8 cellular contexts compared by ENCODE assay signal in genomic region chr4:185165605-185166063, GRCh38. TPM values are rescaled to one million over a fixed set of nuclear protein-coding genes. Genes with fewer than 3 reads are reported as not detected.
DNase-seq lines count a peak whose midpoint lies in the region; ATAC-seq and TF ChIP-seq lines count a peak whose summit lies in the region.

No MANE protein-coding gene starts in this region.

- H3K36me3 Mint-ChIP-seq in activated T-cell treated with anti-CD3 and anti-CD28 coated beads, Interleukin-2, amount 50 U/mL, for 24 hours (ENCODE audit: low read depth), result peaks cover 77% of the 10 kb centered on the region

- intact Hi-C loops in stomach (cut with DNase I; ENCODE audit: low total_unique reads), result no loop called here

- ATAC-seq in HG02571 (IDR thresholded peaks at IDR 0.05; ENCODE audit: unreplicated experiment), result peak; percentile 95

- TF ChIP-seq POLR2A in Peyer's patch (IDR thresholded peaks at IDR 0.05) (no peak), stomach (IDR thresholded peaks at IDR 0.05) (no peak)

- H3K27me3 ChIP-seq in Peyer's patch (no peaks in the 10 kb centered on the region), stomach (no peaks in the 10 kb centered on the region)

- H3K27ac Mint-ChIP-seq in activated T-cell treated with anti-CD3 and anti-CD28 coated beads, Interleukin-2, amount 50 U/mL, for 24 hours, result peak overlapping the region; percentile 53

- DNase-seq in activated T-cell treated with anti-CD3 and anti-CD28 coated beads, Interleukin-2, amount 50 U/mL, for 24 hours, result no peak
- DNase-seq in activated T-cell treated with anti-CD3 and anti-CD28 coated beads for 4 hours, result no peak
- peak; percentile 12 for DNase-seq in NCI-H69 (lab: John Stamatoyannopoulos, UW)
- DNase-seq in hepatic stellate cell (ENCODE audit: low spot score), result peak; percentile 20
- no peak for DNase-seq in Peyer's patch
- DNase-seq in stomach, result no peak
- no peak for DNase-seq in cerebellar nuclear complex (lab: John Stamatoyannopoulos, UW)

- no peak overlapping the region for H3K4me3 Mint-ChIP-seq in activated T-cell treated with anti-CD3 and anti-CD28 coated beads, Interleukin-2, amount 50 U/mL, for 24 hours

- H3K36me3 ChIP-seq in Peyer's patch (peaks cover 0 to 32% (median 0%) of the 10 kb centered on the region in 3 donors), stomach (peaks cover 32 to 70% (median 58%) of the 10 kb centered on the region in 4 donors)

- H3K27ac ChIP-seq in Peyer's patch, result no peak overlapping the region
- H3K27ac ChIP-seq in stomach, result no peak overlapping the region

- WGBS in stomach, 5 donors, result 34 to 49% (median 40%) methylated on average over 2 of the region's 2 CpGs

- H3K9me3 ChIP-seq in Peyer's patch (no peaks in the 10 kb centered on the region), stomach (no peaks in the 10 kb centered on the region)

- no peaks in the 10 kb centered on the region for H3K9me3 Mint-ChIP-seq in activated T-cell treated with anti-CD3 and anti-CD28 coated beads, Interleukin-2, amount 50 U/mL, for 24 hours

- H3K4me1 ChIP-seq in Peyer's patch (no peaks in the 10 kb centered on the region), stomach (peaks cover 0 to 11% (median 0%) of the 10 kb centered on the region in 4 donors)

- peaks cover 23% of the 10 kb centered on the region for H3K4me1 Mint-ChIP-seq in activated T-cell treated with anti-CD3 and anti-CD28 coated beads, Interleukin-2, amount 50 U/mL, for 24 hours (ENCODE audit: low read depth)

- peaks cover 7% of the 10 kb centered on the region for H3K27me3 Mint-ChIP-seq in activated T-cell treated with anti-CD3 and anti-CD28 coated beads, Interleukin-2, amount 50 U/mL, for 24 hours

- H3K4me3 ChIP-seq in Peyer's patch (no peak overlapping the region), stomach (no peak overlapping the region)

- no peak for TF ChIP-seq CTCF in Peyer's patch (IDR thresholded peaks at IDR 0.05)
- no peak for TF ChIP-seq CTCF in stomach (IDR thresholded peaks at IDR 0.05)

- no peak for TF ChIP-seq EP300 in stomach (IDR thresholded peaks at IDR 0.05)

RNA-seq across cellular contexts. Expression of gene SLC25A4, which starts 22.6 kb away (rescaled TPM):
- 10 to 100 TPM; 17.3 to 64.4 (median 37.1) TPM for total RNA-seq in Peyer's patch
- total RNA-seq in stomach, result 100 to 1,000 TPM in 1 of 5 donors, 10 to 100 TPM in 4; 10.7 to 140 (median 36.5) TPM
- polyA plus RNA-seq in stomach, result 10 to 100 TPM; 39.9 to 46.4 (median 46.3) TPM

RNA-seq across cellular contexts. Expression of gene CFAP97, which starts 38.2 kb away (rescaled TPM):
- total RNA-seq in Peyer's patch, result 10 to 100 TPM; 10.9 to 32.2 (median 12.7) TPM
- 10 to 100 TPM in 4 of 5 donors, 1 to 10 TPM in 1; 8.7 to 39.8 (median 22.5) TPM for total RNA-seq in stomach
- 10 to 100 TPM in 1 of 3 donors, 1 to 10 TPM in 2; 4.8 to 11.0 (median 8.8) TPM for polyA plus RNA-seq in stomach

RNA-seq across cellular contexts. Expression of gene SNX25, which starts 43.8 kb away (rescaled TPM):
- total RNA-seq in Peyer's patch, result 10 to 100 TPM; 12.4 to 92.4 (median 17.8) TPM
- 10 to 100 TPM in 4 of 5 donors, 1 to 10 TPM in 1; 4.1 to 36.8 (median 26.4) TPM for total RNA-seq in stomach
- 1 to 10 TPM; 2.6 to 4.7 (median 3.2) TPM for polyA plus RNA-seq in stomach

Comparison
In these comparisons a context has a peak if more than half of its experiments do, and no peak if none do; other contexts are left out.
1. DNase-seq: peak in NCI-H69 (single experiment) and hepatic stellate cell (single experiment); none in activated T-cell treated with anti-CD3 and anti-CD28 coated beads, Interleukin-2, amount 50 U/mL, for 24 hours (single experiment), activated T-cell treated with anti-CD3 and anti-CD28 coated beads for 4 hours (single experiment), Peyer's patch (0 of 3), stomach (single experiment) and cerebellar nuclear complex (0 of 2).